In the genomic region with DNA sequence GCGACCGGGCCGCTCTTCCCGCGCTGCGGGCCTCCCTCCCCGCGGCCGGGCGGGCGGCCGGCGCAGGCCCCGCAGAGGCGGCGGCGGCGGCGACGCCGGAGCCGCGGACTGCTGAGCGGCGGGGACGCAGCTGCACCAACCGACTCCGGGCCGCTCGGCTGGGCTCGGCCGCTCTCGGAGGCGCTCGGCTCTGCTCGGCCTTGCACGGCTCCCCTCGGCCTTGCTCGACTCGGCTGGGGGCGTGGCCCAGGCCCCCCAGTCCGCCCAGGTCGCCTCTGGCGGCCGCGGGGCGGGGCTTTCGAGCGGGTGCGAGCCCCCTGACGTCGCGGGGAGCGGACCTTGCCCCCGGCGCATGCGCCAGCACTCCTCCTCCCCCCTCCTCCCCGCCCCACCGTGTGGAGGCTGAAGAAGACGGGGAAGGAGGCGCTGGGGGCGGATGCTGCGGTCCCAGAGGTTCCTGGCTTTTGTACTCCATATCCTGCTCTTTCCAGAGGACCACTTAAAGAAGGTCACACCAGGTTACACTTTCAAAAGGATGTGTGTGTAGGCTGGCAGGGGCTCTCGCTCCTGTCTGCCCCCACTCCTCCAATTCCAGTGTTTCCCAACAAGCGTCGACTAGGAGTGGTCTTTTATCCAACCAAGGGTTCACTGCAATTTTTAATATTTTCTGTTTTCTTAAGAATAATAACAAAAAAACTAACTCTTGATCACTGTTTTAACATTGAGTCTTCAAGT, we compare ENCODE assay signal across 8 cellular contexts. TPM values are rescaled to one million over a fixed set of nuclear protein-coding genes. Genes with fewer than 3 reads are reported as not detected.
DNase-seq lines count a peak whose midpoint lies in the region; ATAC-seq, FAIRE-seq and TF ChIP-seq lines count a peak whose summit lies in the region.

ZHX3 (minus strand) TSS at position 196 of the 735 bp plus-strand sequence. CDS start 112,815 bp downstream, outside the sequence.

- no peak within 1 kb of the TSS for H3K4ac ChIP-seq in H1 (replicated peaks; ENCODE audit: insufficient read length, low read depth, low read length)
- H3K4ac ChIP-seq in mesenchymal stem cell (ENCODE audit: low read depth in 1 of 2, low read length in 2 of 2), result peak within 1 kb of the TSS; percentile 79 to 93

- TF ChIP-seq RAD21 in H1 (IDR thresholded peaks at IDR 0.05 in 1 of 2, conservative IDR thresholded peaks at IDR 0.05 in 1 of 2; ENCODE audit: low read depth in 2 of 2, low read length in 2 of 2), result no peak

- H4K5ac ChIP-seq in H1 (ENCODE audit: insufficient read length, low read depth, low read length), result peak within 1 kb of the TSS; percentile 81

- peaks cover 0 to 4% (median 1%) of the 10 kb centered on the region in 4 experiments; a peak in 4 of 7 replicates for H3K4me1 ChIP-seq in H1 (replicated peaks in 1 of 4; ENCODE audit: control insufficient read depth in 3 of 4, insufficient read depth in 4 of 4, low read length in 3 of 4)
- H3K4me1 ChIP-seq in mesenchymal stem cell (ENCODE audit: control insufficient read depth, insufficient read depth, low read depth, low read length), result peaks cover 6% of the 10 kb centered on the region

- H2BK20ac ChIP-seq in H1 (ENCODE audit: low read length), result no peak within 1 kb of the TSS

- peaks cover 25% of the 10 kb centered on the region for H3K4me1 Mint-ChIP-seq in activated CD8-positive, alpha-beta memory T cell treated with anti-CD3 and anti-CD28 coated beads, Interleukin-2, amount 10 ng/mL, durations not matched to agents 7 days and 5 days

- H3K79me1 ChIP-seq in H1 (ENCODE audit: low read depth, low read length) (no peaks in the 10 kb centered on the region), mesenchymal stem cell (replicated peaks; ENCODE audit: low read length, poor library complexity, severe bottlenecking) (peaks cover 1% of the 10 kb centered on the region)

- H4K8ac ChIP-seq in H1 (ENCODE audit: extremely low read depth, insufficient read depth, low read length) (peak within 1 kb of the TSS; percentile 62; the same call in 1 of the 2 replicates), mesenchymal stem cell (ENCODE audit: low read length) (peak within 1 kb of the TSS; percentile 90)

- no peak within 1 kb of the TSS for H3K14ac ChIP-seq in H1 (ENCODE audit: insufficient read length)
- peak within 1 kb of the TSS in 1 of 2 experiments; percentile 93 for H3K14ac ChIP-seq in mesenchymal stem cell (ENCODE audit: low read length in 2 of 2)

- H3K9ac ChIP-seq in H1 (replicated peaks in 1 of 4; ENCODE audit: extremely low read depth in 1 of 4, low read depth in 3 of 4, low read length in 3 of 4), result peak within 1 kb of the TSS; percentile 27 to 86 (median 46); a peak in 4 of 7 replicates
- peak within 1 kb of the TSS; percentile 96 for H3K9ac ChIP-seq in mesenchymal stem cell (ENCODE audit: low read length)

- H2AFZ ChIP-seq in H1 (ENCODE audit: low read length), result peak within 1 kb of the TSS; percentile 100
- peak within 1 kb of the TSS; percentile 83 for H2AFZ ChIP-seq in mesenchymal stem cell (ENCODE audit: low read depth, low read length)

- H3K79me2 ChIP-seq in H1 (ENCODE audit: control insufficient read depth in 1 of 2, insufficient read depth in 2 of 2, low read length in 2 of 2), result no peaks in the 10 kb centered on the region

- POLR2A ChIA-PET in H1 (lab: Charles Lee; ENCODE audit: partially characterized antibody), result interaction anchor here (0.6 kb wide), 1 partner anchor 177 kb away, joined by 3 read pairs; no protein-coding TSS in a partner anchor

- peak within 1 kb of the TSS; percentile 84 for H3K27ac Mint-ChIP-seq in activated CD8-positive, alpha-beta memory T cell treated with anti-CD3 and anti-CD28 coated beads, Interleukin-2, amount 10 ng/mL, durations not matched to agents 7 days and 5 days

- H3K4me3 ChIP-seq in H1 (ENCODE audit: extremely low read depth in 1 of 4, insufficient read depth in 2 of 4, low read depth in 3 of 4, low read length in 4 of 4), result peak within 1 kb of the TSS; percentile 61 to 83 (median 65)
- H3K4me3 ChIP-seq in mesenchymal stem cell (ENCODE audit: insufficient read depth in 1 of 2, low read depth in 1 of 2, low read length in 2 of 2), result peak within 1 kb of the TSS; percentile 87 to 94

- peak; percentile 97 for ATAC-seq in GM21390 (IDR thresholded peaks at IDR 0.05; ENCODE audit: unreplicated experiment)
- ATAC-seq in activated CD8-positive, alpha-beta memory T cell treated with anti-CD3 and anti-CD28 coated beads, Interleukin-2, amount 10 ng/mL, durations not matched to agents 7 days and 5 days, result peak; percentile 99

- H3K27ac ChIP-seq in H1 (ENCODE audit: low read depth, low read length), result no peak within 1 kb of the TSS
- peak within 1 kb of the TSS; percentile 91 for H3K27ac ChIP-seq in mesenchymal stem cell (ENCODE audit: low read length, poor library complexity, severe bottlenecking)

- H2BK120ac ChIP-seq in H1 (replicated peaks; ENCODE audit: low read depth, low read length), result no peak within 1 kb of the TSS
- peak within 1 kb of the TSS; percentile 54 for H2BK120ac ChIP-seq in mesenchymal stem cell (ENCODE audit: low read depth, low read length)

- CTCF ChIA-PET in activated CD8-positive, alpha-beta memory T cell treated with anti-CD3 and anti-CD28 coated beads, Interleukin-2, amount 10 ng/mL, durations not matched to agents 7 days and 5 days (lab: Charles Lee), result interaction anchor here (1.0 to 2.3 kb wide), 6 partner anchors 8 to 327 kb away, joined by 3 to 8 read pairs (median 6); no protein-coding TSS in a partner anchor
- CTCF ChIA-PET in H1 (lab: Charles Lee; ENCODE audit: partially characterized antibody), result interaction anchor here (1.1 to 1.7 kb wide), 4 partner anchors 9 to 72 kb away, joined by 3 to 5 read pairs (median 3); no protein-coding TSS in a partner anchor

- H3K36me3 ChIP-seq in H1 (ENCODE audit: control insufficient read depth in 2 of 4, insufficient read depth in 4 of 4, low read length in 3 of 4) (no peaks in the 10 kb centered on the region), mesenchymal stem cell (ENCODE audit: control insufficient read depth in 1 of 2, insufficient read depth in 2 of 2, low read depth in 1 of 2, low read length in 2 of 2) (peaks cover 0 to 4% of the 10 kb centered on the region in 2 experiments)

- no peak for TF ChIP-seq EP300 in H1 (IDR thresholded peaks at IDR 0.05; ENCODE audit: borderline replicate concordance in 1 of 2, low read depth in 2 of 2, low read length in 2 of 2)

- no peaks in the 10 kb centered on the region for H3K9me3 Mint-ChIP-seq in activated CD8-positive, alpha-beta memory T cell treated with anti-CD3 and anti-CD28 coated beads, Interleukin-2, amount 10 ng/mL, durations not matched to agents 7 days and 5 days (ENCODE audit: low read depth)

- H2AK5ac ChIP-seq in H1 (ENCODE audit: low read depth, low read length) (no peak within 1 kb of the TSS), mesenchymal stem cell (ENCODE audit: low read length, severe bottlenecking) (peak within 1 kb of the TSS; percentile 74)

- peaks cover 0 to 2% of the 10 kb centered on the region in 2 experiments for H4K20me1 ChIP-seq in H1 (replicated peaks in 1 of 2; ENCODE audit: control insufficient read depth in 1 of 2, insufficient read depth in 2 of 2, low read length in 2 of 2)

- no peak for FAIRE-seq in H1 (lab: Jason Lieb, UNC)

- peaks cover 6% of the 10 kb centered on the region for H3K27me3 Mint-ChIP-seq in activated CD8-positive, alpha-beta memory T cell treated with anti-CD3 and anti-CD28 coated beads, Interleukin-2, amount 10 ng/mL, durations not matched to agents 7 days and 5 days

- H3K9me3 ChIP-seq in H1 (ENCODE audit: insufficient read depth in 2 of 2, low read depth in 1 of 2, low read length in 1 of 2), result no peaks in the 10 kb centered on the region
- H3K9me3 ChIP-seq in mesenchymal stem cell (ENCODE audit: control insufficient read depth, low read length), result no peaks in the 10 kb centered on the region

- H4K91ac ChIP-seq in H1 (replicated peaks; ENCODE audit: insufficient read length, low read length) (peak within 1 kb of the TSS; percentile 17), mesenchymal stem cell (ENCODE audit: low read length) (peak within 1 kb of the TSS; percentile 86)

- no peak within 1 kb of the TSS; the same call in 1 of the 2 replicates for H2BK15ac ChIP-seq in H1 (ENCODE audit: low read length)
- peak within 1 kb of the TSS; percentile 92 for H2BK15ac ChIP-seq in mesenchymal stem cell (ENCODE audit: low read depth, poor library complexity, severe bottlenecking)

- H3K4me3 Mint-ChIP-seq in activated CD8-positive, alpha-beta memory T cell treated with anti-CD3 and anti-CD28 coated beads, Interleukin-2, amount 10 ng/mL, durations not matched to agents 7 days and 5 days, result peak within 1 kb of the TSS; percentile 81

- DNase-seq in COR-L47 (lab: John Stamatoyannopoulos, UW) (peak; percentile 96), HUDEP-2 (lab: John Stamatoyannopoulos, UW; ENCODE audit: unreplicated experiment in 76 of 76) (peak in 75 of 76 experiments; percentile 29 to 98 (median 93)), NOMO-1 treated with dmso at 0.1 percent for 144 hours (lab: John Stamatoyannopoulos, UW; ENCODE audit: unreplicated experiment) (peak; percentile 94), H1 (ENCODE audit: low read depth in 1 of 2, low spot score in 2 of 2) (peak; percentile 91 to 98), mesenchymal stem cell (peak; percentile 94)
- DNase-seq in activated CD8-positive, alpha-beta memory T cell treated with anti-CD3 and anti-CD28 coated beads, Interleukin-2, amount 10 ng/mL, durations not matched to agents 7 days and 5 days, result peak; percentile 98
- peak; percentile 97 for DNase-seq in stimulated activated CD8-positive, alpha-beta memory T cell treated with anti-CD3 and anti-CD28 coated beads, Interleukin-12 subunit alpha, Interleukin-12 subunit beta, amount 100 ng/mL, for 4 hours (ENCODE audit: low read depth)

- H3K23ac ChIP-seq in H1 (ENCODE audit: insufficient read length) (no peak within 1 kb of the TSS), mesenchymal stem cell (ENCODE audit: low read length in 2 of 2) (peak within 1 kb of the TSS in 1 of 2 experiments; percentile 90)

- peak within 1 kb of the TSS; percentile 98 for H3K18ac ChIP-seq in H1 (ENCODE audit: extremely low read depth, low read length)
- H3K18ac ChIP-seq in mesenchymal stem cell (ENCODE audit: low read depth in 1 of 2, low read length in 2 of 2), result peak within 1 kb of the TSS; percentile 78 to 100

- H3K23me2 ChIP-seq in H1 (ENCODE audit: low read depth, low read length), result peaks cover 6% of the 10 kb centered on the region; the same call in 1 of the 2 replicates

- H3K4me2 ChIP-seq in H1 (ENCODE audit: insufficient read depth in 1 of 2, low read depth in 2 of 2, low read length in 2 of 2) (peak within 1 kb of the TSS; percentile 89 to 94), mesenchymal stem cell (ENCODE audit: low read length, poor library complexity, severe bottlenecking) (peak within 1 kb of the TSS; percentile 72)

- no peaks in the 10 kb centered on the region for H3K36me3 Mint-ChIP-seq in activated CD8-positive, alpha-beta memory T cell treated with anti-CD3 and anti-CD28 coated beads, Interleukin-2, amount 10 ng/mL, durations not matched to agents 7 days and 5 days

- TF ChIP-seq POLR2A in H1 (IDR thresholded peaks at IDR 0.05; ENCODE audit: control extremely low read depth in 1 of 2, low read depth in 2 of 2, low read length in 2 of 2), result peak in 1 of 2 experiments; percentile 16; a peak in 1 of 3 replicates

- H3K27me3 ChIP-seq in H1 (replicated peaks in 1 of 4; ENCODE audit: control insufficient read depth in 3 of 4, extremely low read depth in 1 of 4, insufficient read depth in 3 of 4, low read length in 3 of 4) (peaks cover 0 to 4% (median 2%) of the 10 kb centered on the region in 4 experiments; a peak in 3 of 7 replicates), mesenchymal stem cell (ENCODE audit: control insufficient read depth in 1 of 2, insufficient read depth in 1 of 2, low read length in 2 of 2) (no peaks in the 10 kb centered on the region)

- 4% methylated on average over 40 of the region's 66 CpGs; no CpG with 5 or more reads in 1 of the 2 experiments for WGBS in H1 (ENCODE audit: extremely low coverage in 1 of 2, insufficient coverage in 1 of 2, insufficient read length in 1 of 2, insufficient replicate concordance in 2 of 2, low coverage in 1 of 2, low lambda C conversion rate in 2 of 2, missing lambda C conversion rate in 1 of 2), 2 experiments
- 0% methylated on average over 12 of the region's 66 CpGs for WGBS in mesenchymal stem cell

- H2BK12ac ChIP-seq in H1 (ENCODE audit: low read depth, low read length) (no peak within 1 kb of the TSS), mesenchymal stem cell (ENCODE audit: low read length in 2 of 2) (peak within 1 kb of the TSS; percentile 20 to 99)

- H2BK5ac ChIP-seq in H1 (ENCODE audit: low read depth, low read length) (peak within 1 kb of the TSS; percentile 47; the same call in 1 of the 2 replicates), mesenchymal stem cell (ENCODE audit: low read depth, low read length, poor library complexity, severe bottlenecking) (peak within 1 kb of the TSS; percentile 3)

- peak within 1 kb of the TSS; percentile 32 for H3K56ac ChIP-seq in H1 (replicated peaks; ENCODE audit: insufficient read length, low read depth, low read length)

- no peak for TF ChIP-seq CTCF in H1 (IDR thresholded peaks at IDR 0.05; ENCODE audit: control extremely low read depth in 1 of 3, insufficient read depth in 1 of 3, low read depth in 1 of 3, low read length in 3 of 3)

RNA-seq across cellular contexts. Expression of gene ZHX3, which starts in this region (rescaled TPM):
- total RNA-seq in activated CD8-positive, alpha-beta memory T cell treated with anti-CD3 and anti-CD28 coated beads, Interleukin-2, amount 10 ng/mL, durations not matched to agents 7 days and 5 days, result 10 to 100 TPM; 11.4 to 13.3 TPM
- total RNA-seq in H1 (2021; fragmentation: NEBNext Ultra II Directional; extraction: Animal tissue kit (Norgen Biotek cat#: 25700)), result 5.9 and 7.8 TPM in 2 replicates
- 1.00 and 1.8 TPM in 2 replicates for polyA plus RNA-seq in H1 (2011; rRNA removed)
- 1.8 TPM for polyA plus RNA-seq in H1 (2011; cell fraction: cytosol; rRNA removed)
- 3.5 TPM for polyA plus RNA-seq in H1 (2011; cell fraction: nucleus; rRNA removed)
- 1.9 to 3.3 TPM (median 2.3 TPM) in 4 replicates for polyA plus RNA-seq in H1 (2012, experiment 1 of 2)
- polyA plus RNA-seq in H1 (2012, experiment 2 of 2), result 0.42 TPM
- 2.4 TPM for polyA plus RNA-seq in H1 (2013, experiment 1 of 2)
- polyA plus RNA-seq in H1 (2013, experiment 2 of 2), result 2.3 TPM
- 6.3 and 6.4 TPM in 2 replicates for polyA minus RNA-seq in H1 (2011; rRNA and poly(A)+ RNA removed)
- 1.5 TPM for polyA minus RNA-seq in H1 (2011; cell fraction: cytosol; rRNA and poly(A)+ RNA removed)
- polyA minus RNA-seq in H1 (2011; cell fraction: nucleus; rRNA and poly(A)+ RNA removed), result 4.8 TPM
- polyA plus RNA-seq in mesenchymal stem cell (2013, experiment 1 of 2), result 26.5 TPM
- 23.3 TPM for polyA plus RNA-seq in mesenchymal stem cell (2013, experiment 2 of 2)
